Comparison of ENCODE assay signal across 12 cellular contexts in genomic region chr5:151048526-151048925, GRCh38. TPM values are rescaled to one million over a fixed set of nuclear protein-coding genes. Genes with fewer than 3 reads are reported as not detected.
DNase-seq lines count a peak whose midpoint lies in the region; ATAC-seq and TF ChIP-seq lines count a peak whose summit lies in the region.
"Had no signal": no experiment of that assay in that cellular context is flagged by ENCODE, and none has a peak within 500 bp of the region (broad histone marks: within the 10 kb centered on the region; RNA-seq: fewer than 3 reads in every experiment).

No MANE protein-coding gene starts in this region.

- no peaks in the 10 kb centered on the region for H3K9me3 ChIP-seq in psoas muscle

- intact Hi-C loops in psoas muscle (cut with DNase I) = loop anchor here (2.0 kb wide), 1 partner anchor 46 kb away; no protein-coding TSS in a partner anchor

- 66 to 75% (median 69%) methylated on average over 7 of the region's 7 CpGs for WGBS in psoas muscle, 3 donors

- TF ChIP-seq CTCF in GM12864 (IDR thresholded peaks at IDR 0.05; ENCODE audit: low read depth, low read length, missing control alignments) (peak; percentile 26), psoas muscle (IDR thresholded peaks at IDR 0.05) (peak; percentile 25)

- DNase-seq in GM12864 (ENCODE audit: low read depth) = no peak
- DNase-seq in OCI-M1 (lab: John Stamatoyannopoulos, UW) = peak; percentile 2
- DNase-seq in dermis blood vessel endothelial cell = peak; percentile 45
- peak in 1 of 2 donors; percentile 26 for DNase-seq in psoas muscle
- DNase-seq in stimulated activated naive CD4-positive, alpha-beta T cell (lab: John Stamatoyannopoulos, UW) = no peak
- no peak for DNase-seq in COLO668 (lab: John Stamatoyannopoulos, UW; ENCODE audit: unreplicated experiment)
- DNase-seq: KBM-7; stimulated activated CD4-positive, alpha-beta T cell treated with anti-CD3 and anti-CD28 coated beads, Interleukin-1b, Interleukin-23, amount 100 ng/mL, for 48 hours had no signal

- H3K36me3 ChIP-seq in psoas muscle (ENCODE audit: insufficient read depth in 1 of 2, low read depth in 1 of 2) = peaks cover 6 to 88% of the 10 kb centered on the region in 2 donors

- H3K27ac ChIP-seq in psoas muscle = no peak overlapping the region

- peak in 1 of 4 donors; percentile 14 for ATAC-seq in psoas muscle
- no peak for ATAC-seq in GM18873 (IDR thresholded peaks at IDR 0.05; ENCODE audit: low FRiP score, unreplicated experiment)

- H3K27me3 ChIP-seq in psoas muscle (ENCODE audit: insufficient read depth in 3 of 3, low read length in 2 of 3) = no peaks in the 10 kb centered on the region

- H3K4me3 ChIP-seq in GM12864 (ENCODE audit: low read depth, low read length) (no peak overlapping the region), psoas muscle (no peak overlapping the region)
- H3K4me3 ChIP-seq: coronary artery had no signal

- peaks cover 10% of the 10 kb centered on the region for H3K4me1 ChIP-seq in psoas muscle

RNA-seq across cellular contexts. Expression of gene GPX3, which starts 28.1 kb away (rescaled TPM):
- 16.8 and 22.8 TPM in 2 replicates for total RNA-seq in dermis blood vessel endothelial cell
- 100 to 1,000 TPM; 447 to 852 (median 690) TPM for total RNA-seq in psoas muscle
- 100 to 1,000 TPM; 551 to 766 (median 552) TPM for polyA plus RNA-seq in psoas muscle
- total RNA-seq: naive thymus-derived CD8-positive, alpha-beta T cell; T-helper 2 cell treated with Interferon-gamma antibody and Interleukin-4, amounts not matched to agents 100 ng/mL and 5 ng/mL, for 36 hours had no signal

RNA-seq across cellular contexts. Expression of gene TNIP1, which starts 32.3 kb away (rescaled TPM):
- total RNA-seq in dermis blood vessel endothelial cell = 104 and 148 TPM in 2 replicates
- total RNA-seq in psoas muscle = 100 to 1,000 TPM; 114 to 218 (median 149) TPM
- polyA plus RNA-seq in psoas muscle = 100 to 1,000 TPM in 2 of 3 donors, 10 to 100 TPM in 1; 55.5 to 167 (median 106) TPM

Comparison
In these comparisons a context has a peak if more than half of its experiments do, and no peak if none do; other contexts are left out.
1. DNase-seq: peak in OCI-M1 (single experiment) and dermis blood vessel endothelial cell (single experiment); none in GM12864 (single experiment), stimulated activated naive CD4-positive, alpha-beta T cell (0 of 6) and COLO668 (single experiment).
2. RNA of gene GPX3, which starts 28.1 kb away (total RNA-seq): 447 to 852 TPM in psoas muscle; 16.8 to 22.8 TPM in dermis blood vessel endothelial cell; every median in the first group is over 10 times any median in the second.